9 cellular contexts compared by ENCODE assay signal in genomic region chr14:85534435-85534834, GRCh38. TPM values are rescaled to one million over a fixed set of nuclear protein-coding genes. Genes with fewer than 3 reads are reported as not detected.
DNase-seq lines count a peak whose midpoint lies in the region; ATAC-seq and TF ChIP-seq lines count a peak whose summit lies in the region.
"Had no signal": no experiment of that assay in that cellular context is flagged by ENCODE, and none has a peak within 500 bp of the region (broad histone marks: within the 10 kb centered on the region; RNA-seq: fewer than 3 reads in every experiment).

No MANE protein-coding gene starts in this region.

- H2AFZ ChIP-seq in SK-N-SH (ENCODE audit: low read depth), result 0 out of 2 replicates have a peak overlapping the region, but pooled peaks have one; percentile 89

- H3K27me3 Mint-ChIP-seq in type B pancreatic cell, result peaks cover 66% of the 10 kb centered on the region

- H3K27ac Mint-ChIP-seq in type B pancreatic cell, result peak overlapping the region; percentile 39
- H3K27ac Mint-ChIP-seq: dendritic cell treated with granulocyte-macrophage colony-stimulating factor and Interleukin-4, amounts not matched to agents 40 ng/mL and 50 ng/mL, for 4 days had no signal

- no peak for TF ChIP-seq CTCF in SK-N-SH (IDR thresholded peaks at IDR 0.05)
- no peak for TF ChIP-seq CTCF in coronary artery (IDR thresholded peaks at IDR 0.05)
- TF ChIP-seq CTCF in type B pancreatic cell (conservative IDR thresholded peaks at IDR 0.05), result no peak

- H3K36me3 ChIP-seq in SK-N-SH (replicated peaks in 1 of 2; ENCODE audit: control insufficient read depth in 1 of 2, insufficient read depth in 2 of 2, low read length in 1 of 2), result no peaks in the 10 kb centered on the region

- H3K4me1 Mint-ChIP-seq in type B pancreatic cell (ENCODE audit: unreplicated experiment), result peaks cover 23% of the 10 kb centered on the region

- H3K27me3 ChIP-seq in SK-N-SH (ENCODE audit: insufficient read depth), result no peaks in the 10 kb centered on the region

- peaks cover 29% of the 10 kb centered on the region for H3F3A ChIP-seq in SK-N-SH (replicated peaks; ENCODE audit: insufficient read depth)

- ATAC-seq in SK-N-SH treated with all-trans-retinoic acid at 6 μM for 48 hours (no peak), GM21723 (IDR thresholded peaks at IDR 0.05; ENCODE audit: unreplicated experiment) (no peak), GM18868 (IDR thresholded peaks at IDR 0.05; ENCODE audit: unreplicated experiment) (no peak)

- no peak for TF ChIP-seq EP300 in SK-N-SH (IDR thresholded peaks at IDR 0.05; ENCODE audit: borderline replicate concordance in 1 of 2, low read depth in 1 of 2, low read length in 1 of 2)

- CTCF ChIA-PET in SK-N-SH (lab: Yijun Ruan, JAX), result no interaction called here

- H3K27ac ChIP-seq in SK-N-SH (ENCODE audit: low read depth in 2 of 2, low read length in 1 of 2) (no peak overlapping the region), coronary artery (peak overlapping the region in 1 of 2 donors; percentile 88)

- DNase-seq in SK-N-SH (no peak), coronary artery (ENCODE audit: low spot score) (no peak), lung microvascular endothelial cell (ENCODE audit: low read depth in 2 of 2) (peak; percentile 50 to 78), type B pancreatic cell (ENCODE audit: extremely low spot score, unreplicated experiment) (no peak), NOMO-1 (lab: John Stamatoyannopoulos, UW; ENCODE audit: unreplicated experiment in 2 of 2) (no peak)

- POLR2A ChIA-PET in SK-N-SH (lab: Yijun Ruan, JAX), result no interaction called here

- peaks cover 90% of the 10 kb centered on the region for H3K79me2 ChIP-seq in SK-N-SH (ENCODE audit: insufficient read depth)

- H4K20me1 ChIP-seq in SK-N-SH (ENCODE audit: insufficient read depth), result peaks cover 24% of the 10 kb centered on the region

- H3K9me2 ChIP-seq in SK-N-SH, result no peaks in the 10 kb centered on the region

- H3K36me3 Mint-ChIP-seq in type B pancreatic cell, result peaks cover 4% of the 10 kb centered on the region

- H3K9me3 ChIP-seq in SK-N-SH, result no peaks in the 10 kb centered on the region

- TF ChIP-seq RAD21 in SK-N-SH (IDR thresholded peaks at IDR 0.05; ENCODE audit: low read length), result no peak

- H3K4me2 ChIP-seq in SK-N-SH, result peak overlapping the region; percentile 96

- H3K9ac ChIP-seq in SK-N-SH, result peak overlapping the region; percentile 79; the same call in 1 of the 2 replicates

- 12% methylated on average over 14 of the region's 17 CpGs for WGBS in SK-N-SH (ENCODE audit: low lambda C conversion rate)

- no peaks in the 10 kb centered on the region for H3K9me3 Mint-ChIP-seq in type B pancreatic cell
- H3K9me3 Mint-ChIP-seq: dendritic cell treated with granulocyte-macrophage colony-stimulating factor and Interleukin-4, amounts not matched to agents 40 ng/mL and 50 ng/mL, for 4 days had no signal

- peak overlapping the region; percentile 90 for H3K4me3 Mint-ChIP-seq in type B pancreatic cell
- H3K4me3 Mint-ChIP-seq: dendritic cell treated with granulocyte-macrophage colony-stimulating factor and Interleukin-4, amounts not matched to agents 40 ng/mL and 50 ng/mL, for 4 days had no signal

- peak overlapping the region; percentile 66 to 86; a peak in 3 of 4 replicates for H3K4me3 ChIP-seq in SK-N-SH (ENCODE audit: low read depth in 2 of 2, low read length in 1 of 2)
- H3K4me3 ChIP-seq in coronary artery, result peak overlapping the region; percentile 76

- H3K4me1 ChIP-seq in SK-N-SH (ENCODE audit: control insufficient read depth in 1 of 2, insufficient read depth in 2 of 2, low read depth in 1 of 2, low read length in 1 of 2), result peaks cover 0 to 14% of the 10 kb centered on the region in 2 experiments; a peak in 2 of 4 replicates

TF ChIP-seq in SK-N-SH, 30 proteins besides CTCF, POLR2A, EP300 and RAD21:
- TF ChIP-seq SIN3A (IDR thresholded peaks at IDR 0.05; ENCODE audit: borderline replicate concordance, low read depth, low read length), result no peak
- TF ChIP-seq GABPA (IDR thresholded peaks at IDR 0.05; ENCODE audit: low read depth), result no peak
- TF ChIP-seq RXRA (IDR thresholded peaks at IDR 0.05; ENCODE audit: borderline replicate concordance, low read depth), result no peak
- no peak for TF ChIP-seq MEF2A (IDR thresholded peaks at IDR 0.05; ENCODE audit: borderline replicate concordance, low read depth)
- TF ChIP-seq FOXJ3 (CRISPR knock-in tag; IDR thresholded peaks at IDR 0.05), result no peak
- no peak for TF ChIP-seq REST (IDR thresholded peaks at IDR 0.05; ENCODE audit: low read depth, low read length)
- TF ChIP-seq SMC3 (IDR thresholded peaks at IDR 0.05; ENCODE audit: low read depth, low read length), result no peak

TF ChIP-seq in SK-N-SH treated with all-trans-retinoic acid at 6 μM for 48 hours, 23 proteins besides CTCF, POLR2A, EP300 and RAD21:
- TF ChIP-seq POU6F1 (CRISPR knock-in tag; IDR thresholded peaks at IDR 0.05; ENCODE audit: borderline replicate concordance, low read depth) (no peak), CSDC2 (CRISPR knock-in tag; IDR thresholded peaks at IDR 0.05) (no peak), GLIS3 (CRISPR knock-in tag; IDR thresholded peaks at IDR 0.05) (no peak), PATZ1 (CRISPR knock-in tag; IDR thresholded peaks at IDR 0.05; ENCODE audit: borderline replicate concordance) (no peak), RARB (CRISPR knock-in tag; IDR thresholded peaks at IDR 0.05) (no peak), CSRNP3 (CRISPR knock-in tag; IDR thresholded peaks at IDR 0.05) (no peak), SNAI2 (CRISPR knock-in tag; IDR thresholded peaks at IDR 0.05) (no peak), ISL1 (CRISPR knock-in tag; IDR thresholded peaks at IDR 0.05) (no peak), ZC3H10 (CRISPR knock-in tag; IDR thresholded peaks at IDR 0.05) (no peak), PPARA (CRISPR knock-in tag; IDR thresholded peaks at IDR 0.05; ENCODE audit: borderline replicate concordance) (no peak), ZNF565 (CRISPR knock-in tag; conservative IDR thresholded peaks at IDR 0.05; ENCODE audit: low read depth) (no peak), OSR1 (CRISPR knock-in tag; IDR thresholded peaks at IDR 0.05) (no peak), BACH2 (CRISPR knock-in tag; IDR thresholded peaks at IDR 0.05; ENCODE audit: borderline replicate concordance) (no peak), ZNF70 (CRISPR knock-in tag; IDR thresholded peaks at IDR 0.05) (no peak), TOX (CRISPR knock-in tag; IDR thresholded peaks at IDR 0.05; ENCODE audit: borderline replicate concordance) (no peak)
TF ChIP-seq in SK-N-SH treated with all-trans-retinoic acid at 6 μM for 48 hours: peak in this region for 0.

RNA-seq across cellular contexts. Expression of gene FLRT2, which starts 4.5 kb away (rescaled TPM):
- polyA plus RNA-seq in SK-N-SH (2012; rRNA removed), result 10.8 and 14.1 TPM in 2 replicates
- polyA plus RNA-seq in SK-N-SH (2012; cell fraction: cytosol; rRNA removed), result 5.9 and 7.3 TPM in 2 replicates
- 23.0 and 43.1 TPM in 2 replicates for polyA plus RNA-seq in SK-N-SH (2012; cell fraction: nucleus; rRNA removed)
- total RNA-seq in lung microvascular endothelial cell, result 86.5 and 139 TPM in 2 replicates
- 30.3 and 127 TPM in 2 replicates for total RNA-seq in type B pancreatic cell (ENCODE audit: low replicate concordance)

Comparison
In these comparisons a context has a peak if more than half of its experiments do, and no peak if none do; other contexts are left out.
1. DNase-seq: peak in lung microvascular endothelial cell (2 of 2); none in SK-N-SH (single experiment), coronary artery (single experiment), type B pancreatic cell (single experiment) and NOMO-1 (0 of 2).